In the genomic region with DNA sequence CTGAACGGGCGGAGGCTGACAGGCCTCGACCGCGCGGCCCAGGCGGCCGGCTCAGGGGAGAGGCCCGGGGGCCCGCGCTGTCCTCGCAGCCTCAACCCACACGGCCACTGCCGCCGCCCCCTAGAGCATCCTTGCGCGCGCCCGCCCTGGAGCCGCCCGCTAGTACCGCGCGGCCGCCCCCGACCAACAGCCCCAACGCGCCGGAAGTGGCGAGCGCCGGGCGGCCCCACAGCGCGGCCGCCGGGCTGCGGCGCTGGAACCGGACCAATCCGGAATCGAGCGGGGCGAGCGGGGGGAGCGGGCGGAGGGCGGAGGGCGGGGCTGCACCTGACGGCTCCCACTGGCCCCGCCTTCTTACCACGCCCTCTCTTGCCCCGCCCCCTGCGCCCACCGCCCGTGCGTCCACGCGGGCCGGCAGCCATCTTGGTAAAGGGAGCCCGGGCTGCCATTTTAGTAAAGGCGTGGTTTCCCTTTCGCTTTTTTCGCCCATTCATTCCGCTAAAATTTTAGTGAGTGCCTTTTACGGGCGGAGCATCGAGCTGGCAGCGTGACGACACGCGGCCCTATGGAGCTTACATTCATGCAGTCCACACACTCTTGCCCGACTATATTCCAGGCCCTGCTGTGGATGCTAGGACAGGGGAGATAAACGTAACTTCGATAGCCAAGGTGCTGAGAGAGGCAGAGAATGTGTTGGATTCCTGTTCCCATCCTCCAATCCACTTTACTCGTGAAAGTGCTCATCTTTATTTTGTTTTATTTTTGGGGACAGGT, we compare ENCODE assay signal across 8 cellular contexts. TPM values are rescaled to one million over a fixed set of nuclear protein-coding genes. Genes with fewer than 3 reads are reported as not detected.
DNase-seq lines count a peak whose midpoint lies in the region; ATAC-seq and TF ChIP-seq lines count a peak whose summit lies in the region.

A gene with protein sequence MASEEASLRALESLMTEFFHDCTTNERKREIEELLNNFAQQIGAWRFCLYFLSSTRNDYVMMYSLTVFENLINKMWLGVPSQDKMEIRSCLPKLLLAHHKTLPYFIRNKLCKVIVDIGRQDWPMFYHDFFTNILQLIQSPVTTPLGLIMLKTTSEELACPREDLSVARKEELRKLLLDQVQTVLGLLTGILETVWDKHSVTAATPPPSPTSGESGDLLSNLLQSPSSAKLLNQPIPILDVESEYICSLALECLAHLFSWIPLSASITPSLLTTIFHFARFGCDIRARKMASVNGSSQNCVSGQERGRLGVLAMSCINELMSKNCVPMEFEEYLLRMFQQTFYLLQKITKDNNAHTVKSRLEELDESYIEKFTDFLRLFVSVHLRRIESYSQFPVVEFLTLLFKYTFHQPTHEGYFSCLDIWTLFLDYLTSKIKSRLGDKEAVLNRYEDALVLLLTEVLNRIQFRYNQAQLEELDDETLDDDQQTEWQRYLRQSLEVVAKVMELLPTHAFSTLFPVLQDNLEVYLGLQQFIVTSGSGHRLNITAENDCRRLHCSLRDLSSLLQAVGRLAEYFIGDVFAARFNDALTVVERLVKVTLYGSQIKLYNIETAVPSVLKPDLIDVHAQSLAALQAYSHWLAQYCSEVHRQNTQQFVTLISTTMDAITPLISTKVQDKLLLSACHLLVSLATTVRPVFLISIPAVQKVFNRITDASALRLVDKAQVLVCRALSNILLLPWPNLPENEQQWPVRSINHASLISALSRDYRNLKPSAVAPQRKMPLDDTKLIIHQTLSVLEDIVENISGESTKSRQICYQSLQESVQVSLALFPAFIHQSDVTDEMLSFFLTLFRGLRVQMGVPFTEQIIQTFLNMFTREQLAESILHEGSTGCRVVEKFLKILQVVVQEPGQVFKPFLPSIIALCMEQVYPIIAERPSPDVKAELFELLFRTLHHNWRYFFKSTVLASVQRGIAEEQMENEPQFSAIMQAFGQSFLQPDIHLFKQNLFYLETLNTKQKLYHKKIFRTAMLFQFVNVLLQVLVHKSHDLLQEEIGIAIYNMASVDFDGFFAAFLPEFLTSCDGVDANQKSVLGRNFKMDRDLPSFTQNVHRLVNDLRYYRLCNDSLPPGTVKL (minus strand): TSS at position 208 of the 774 bp plus-strand sequence. CDS start 597 bp downstream, outside the sequence.

- H3K4me1 Mint-ChIP-seq in activated naive CD8-positive, alpha-beta T cell treated with anti-CD3 and anti-CD28 coated beads, Interleukin-2, amount 50 U/mL, for 24 hours = peaks cover 39% of the 10 kb centered on the region

- H3K27me3 ChIP-seq in parathyroid adenoma (ENCODE audit: control insufficient read depth, insufficient read depth, low read length) (no peaks in the 10 kb centered on the region), tibial artery (no peaks in the 10 kb centered on the region)

- DNase-seq in GM12864 (ENCODE audit: low read depth) (peak; percentile 65), NCI-H1436 (lab: John Stamatoyannopoulos, UW) (peak; percentile 94), SW480 (ENCODE audit: low spot score) (peak; percentile 80), Right ventricle myocardium superior (peak; percentile 98), tibial artery (peak; percentile 92 to 97)
- DNase-seq in activated naive CD8-positive, alpha-beta T cell treated with anti-CD3 and anti-CD28 coated beads, Interleukin-2, amount 50 U/mL, for 24 hours = peak; percentile 100

- peaks cover 30% of the 10 kb centered on the region for H3K36me3 Mint-ChIP-seq in activated naive CD8-positive, alpha-beta T cell treated with anti-CD3 and anti-CD28 coated beads, Interleukin-2, amount 50 U/mL, for 24 hours (ENCODE audit: low read depth)

- H3K9ac ChIP-seq in parathyroid adenoma = peak within 1 kb of the TSS; percentile 47

- H3K27ac Mint-ChIP-seq in activated naive CD8-positive, alpha-beta T cell treated with anti-CD3 and anti-CD28 coated beads, Interleukin-2, amount 50 U/mL, for 24 hours = peak within 1 kb of the TSS; percentile 93

- H3K9me3 Mint-ChIP-seq in activated naive CD8-positive, alpha-beta T cell treated with anti-CD3 and anti-CD28 coated beads, Interleukin-2, amount 50 U/mL, for 24 hours = no peaks in the 10 kb centered on the region

- TF ChIP-seq CTCF in GM12864 (IDR thresholded peaks at IDR 0.05; ENCODE audit: low read depth, low read length, missing control alignments) (no peak), parathyroid adenoma (IDR thresholded peaks at IDR 0.05) (no peak), tibial artery (IDR thresholded peaks at IDR 0.05) (no peak)

- H3K4me1 ChIP-seq in parathyroid adenoma (peaks cover 3% of the 10 kb centered on the region), tibial artery (peaks cover 0 to 25% (median 11%) of the 10 kb centered on the region in 4 donors)

- H3K4me3 ChIP-seq in GM12864 (ENCODE audit: low read depth, low read length) (peak within 1 kb of the TSS; percentile 97), parathyroid adenoma (ENCODE audit: low read depth, low read length) (peak within 1 kb of the TSS; percentile 71), tibial artery (peak within 1 kb of the TSS; percentile 68 to 78)

- H3K4me3 Mint-ChIP-seq in activated naive CD8-positive, alpha-beta T cell treated with anti-CD3 and anti-CD28 coated beads, Interleukin-2, amount 50 U/mL, for 24 hours = peak within 1 kb of the TSS; percentile 91

- peak within 1 kb of the TSS; percentile 37 for H3K27ac ChIP-seq in parathyroid adenoma
- H3K27ac ChIP-seq in tibial artery = peak within 1 kb of the TSS; percentile 86 to 92

- peak within 1 kb of the TSS; percentile 86 for H2AFZ ChIP-seq in parathyroid adenoma

- H3K36me3 ChIP-seq in parathyroid adenoma (ENCODE audit: control insufficient read depth, insufficient read depth, low read length) (no peaks in the 10 kb centered on the region), tibial artery (peaks cover 0 to 8% (median 0%) of the 10 kb centered on the region in 3 donors)

- H3K27me3 Mint-ChIP-seq in activated naive CD8-positive, alpha-beta T cell treated with anti-CD3 and anti-CD28 coated beads, Interleukin-2, amount 50 U/mL, for 24 hours = no peaks in the 10 kb centered on the region

- peak within 1 kb of the TSS; percentile 92 for H3K4me2 ChIP-seq in parathyroid adenoma (ENCODE audit: low read length)

- no peaks in the 10 kb centered on the region for H3K9me3 ChIP-seq in parathyroid adenoma (ENCODE audit: control insufficient read depth, low read length)
- H3K9me3 ChIP-seq in tibial artery = no peaks in the 10 kb centered on the region

- intact Hi-C loops in Right ventricle myocardium superior (cut with DNase I) (no loop called here), tibial artery (cut with DNase I; ENCODE audit: low total_unique reads) (loop anchor here (5.0 to 10.0 kb wide), 2 partner anchors 283 to 665 kb away; a partner anchor contains a TSS)

- ATAC-seq in HG02763 (IDR thresholded peaks at IDR 0.05; ENCODE audit: unreplicated experiment) (peak; percentile 83), Right ventricle myocardium superior (ENCODE audit: poor library complexity) (peak; percentile 97)
- ATAC-seq in activated naive CD8-positive, alpha-beta T cell treated with anti-CD3 and anti-CD28 coated beads, Interleukin-2, amount 50 U/mL, for 24 hours = peak; percentile 85

- H3K79me2 ChIP-seq in parathyroid adenoma = peaks cover 9% of the 10 kb centered on the region

RNA-seq across cellular contexts. Expression of the gene that starts here (rescaled TPM):
- 25.2 TPM for total RNA-seq in Right ventricle myocardium superior

Comparison
In these comparisons a context has a peak if more than half of its experiments do, and no peak if none do; other contexts are left out.
1. Peak in every context shown above with its lines: DNase-seq, ATAC-seq, H3K4me3 ChIP-seq and H3K27ac ChIP-seq.